In genomic region chr5:157727858-157728257, GRCh38 we compare ENCODE assay signal across 7 cellular contexts. TPM values are rescaled to one million over a fixed set of nuclear protein-coding genes. Genes with fewer than 3 reads are reported as not detected.
"Had no signal": no experiment of that assay in that cellular context is flagged by ENCODE, and none has a peak within 500 bp of the region (broad histone marks: within the 10 kb centered on the region; RNA-seq: fewer than 3 reads in every experiment).

No MANE protein-coding gene starts in this region.

RNA-seq across cellular contexts. Expression of gene C5orf52, which starts 56.5 kb away (rescaled TPM):
- total RNA-seq: GM23248, GM23338, H1, H4, H7, H9, HFFc6 had no signal
- polyA plus RNA-seq: GM23248, GM23338, H1 had no signal
